1 cellular context compared by ENCODE assay signal in genomic region chr6:42783177-42783875, GRCh38.
TF ChIP-seq lines count a peak whose summit lies in the region.

No MANE protein-coding gene starts in this region.

TF ChIP-seq in HEK293, 187 proteins besides CTCF, POLR2A, EP300 and RAD21 (continued from another document and continues in another):
- TF ChIP-seq ZBTB17 (tag by site-specific recombination; IDR thresholded peaks at IDR 0.05): no peak
- TF ChIP-seq YY1 (tag by site-specific recombination; IDR thresholded peaks at IDR 0.05): peak; percentile 95
- TF ChIP-seq, protein P1, sequence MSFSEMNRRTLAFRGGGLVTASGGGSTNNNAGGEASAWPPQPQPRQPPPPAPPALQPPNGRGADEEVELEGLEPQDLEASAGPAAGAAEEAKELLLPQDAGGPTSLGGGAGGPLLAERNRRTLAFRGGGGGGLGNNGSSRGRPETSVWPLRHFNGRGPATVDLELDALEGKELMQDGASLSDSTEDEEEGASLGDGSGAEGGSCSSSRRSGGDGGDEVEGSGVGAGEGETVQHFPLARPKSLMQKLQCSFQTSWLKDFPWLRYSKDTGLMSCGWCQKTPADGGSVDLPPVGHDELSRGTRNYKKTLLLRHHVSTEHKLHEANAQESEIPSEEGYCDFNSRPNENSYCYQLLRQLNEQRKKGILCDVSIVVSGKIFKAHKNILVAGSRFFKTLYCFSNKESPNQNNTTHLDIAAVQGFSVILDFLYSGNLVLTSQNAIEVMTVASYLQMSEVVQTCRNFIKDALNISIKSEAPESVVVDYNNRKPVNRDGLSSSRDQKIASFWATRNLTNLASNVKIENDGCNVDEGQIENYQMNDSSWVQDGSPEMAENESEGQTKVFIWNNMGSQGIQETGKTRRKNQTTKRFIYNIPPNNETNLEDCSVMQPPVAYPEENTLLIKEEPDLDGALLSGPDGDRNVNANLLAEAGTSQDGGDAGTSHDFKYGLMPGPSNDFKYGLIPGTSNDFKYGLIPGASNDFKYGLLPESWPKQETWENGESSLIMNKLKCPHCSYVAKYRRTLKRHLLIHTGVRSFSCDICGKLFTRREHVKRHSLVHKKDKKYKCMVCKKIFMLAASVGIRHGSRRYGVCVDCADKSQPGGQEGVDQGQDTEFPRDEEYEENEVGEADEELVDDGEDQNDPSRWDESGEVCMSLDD (tag by site-specific recombination; IDR thresholded peaks at IDR 0.05): peak; percentile 98
- TF ChIP-seq ZBTB48 (tag by site-specific recombination; IDR thresholded peaks at IDR 0.05): peak; percentile 23; the same call in 1 of the 2 replicates
- TF ChIP-seq, protein P2, sequence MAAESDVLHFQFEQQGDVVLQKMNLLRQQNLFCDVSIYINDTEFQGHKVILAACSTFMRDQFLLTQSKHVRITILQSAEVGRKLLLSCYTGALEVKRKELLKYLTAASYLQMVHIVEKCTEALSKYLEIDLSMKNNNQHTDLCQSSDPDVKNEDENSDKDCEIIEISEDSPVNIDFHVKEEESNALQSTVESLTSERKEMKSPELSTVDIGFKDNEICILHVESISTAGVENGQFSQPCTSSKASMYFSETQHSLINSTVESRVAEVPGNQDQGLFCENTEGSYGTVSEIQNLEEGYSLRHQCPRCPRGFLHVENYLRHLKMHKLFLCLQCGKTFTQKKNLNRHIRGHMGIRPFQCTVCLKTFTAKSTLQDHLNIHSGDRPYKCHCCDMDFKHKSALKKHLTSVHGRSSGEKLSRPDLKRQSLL (tag by site-specific recombination; IDR thresholded peaks at IDR 0.05): no peak
- TF ChIP-seq ZNF791 (tag by site-specific recombination; IDR thresholded peaks at IDR 0.05): no peak
- TF ChIP-seq ZNF214 (tag by site-specific recombination; IDR thresholded peaks at IDR 0.05; ENCODE audit: borderline replicate concordance): no peak
- TF ChIP-seq ZNF501 (tag by site-specific recombination; IDR thresholded peaks at IDR 0.05): peak; percentile 87
- TF ChIP-seq ZNF677 (tag by site-specific recombination; IDR thresholded peaks at IDR 0.05): peak; percentile 25; the same call in 1 of the 2 replicates
- TF ChIP-seq KLF9 (tag by site-specific recombination; IDR thresholded peaks at IDR 0.05; ENCODE audit: low read depth): peak; percentile 56
- TF ChIP-seq ZNF658 (tag by site-specific recombination; IDR thresholded peaks at IDR 0.05): no peak
- TF ChIP-seq ZNF184 (tag by site-specific recombination; IDR thresholded peaks at IDR 0.05): no peak
- peak; percentile 72; the same call in 1 of the 2 replicates for TF ChIP-seq ZSCAN30 (tag by site-specific recombination; IDR thresholded peaks at IDR 0.05)
- TF ChIP-seq ZNF398 (tag by site-specific recombination; IDR thresholded peaks at IDR 0.05): peak; percentile 95
- peak; percentile 77 for TF ChIP-seq YY2 (tag by site-specific recombination; IDR thresholded peaks at IDR 0.05)
- 0 out of 2 replicates have a peak, but pooled peaks have one; percentile 35 for TF ChIP-seq ZNF626 (tag by site-specific recombination; IDR thresholded peaks at IDR 0.05)
- peak; percentile 87 for TF ChIP-seq ZFP37 (tag by site-specific recombination; IDR thresholded peaks at IDR 0.05)
- peak; percentile 55 for TF ChIP-seq KLF10 (tag by site-specific recombination; IDR thresholded peaks at IDR 0.05)
- TF ChIP-seq ZBTB1 (tag by site-specific recombination; IDR thresholded peaks at IDR 0.05): no peak
- TF ChIP-seq ZNF132 (tag by site-specific recombination; IDR thresholded peaks at IDR 0.05; ENCODE audit: borderline replicate concordance): no peak
- TF ChIP-seq ZNF645 (tag by site-specific recombination; IDR thresholded peaks at IDR 0.05): 0 out of 2 replicates have a peak, but pooled peaks have one; percentile 13
- TF ChIP-seq EGR2 (tag by site-specific recombination; IDR thresholded peaks at IDR 0.05; ENCODE audit: low read depth): peak; percentile 26; the same call in 1 of the 2 replicates
- TF ChIP-seq SCRT2 (tag by site-specific recombination; IDR thresholded peaks at IDR 0.05): peak; percentile 83
- TF ChIP-seq ZNF561 (tag by site-specific recombination; IDR thresholded peaks at IDR 0.05; ENCODE audit: borderline replicate concordance): no peak; the same call in 1 of the 2 replicates
- peak; percentile 96 for TF ChIP-seq ZBTB8A (tag by site-specific recombination; IDR thresholded peaks at IDR 0.05)
- peak; percentile 40; the same call in 1 of the 2 replicates for TF ChIP-seq ZNF76 (tag by site-specific recombination; IDR thresholded peaks at IDR 0.05; ENCODE audit: borderline replicate concordance, low read depth)
- TF ChIP-seq, protein P3, sequence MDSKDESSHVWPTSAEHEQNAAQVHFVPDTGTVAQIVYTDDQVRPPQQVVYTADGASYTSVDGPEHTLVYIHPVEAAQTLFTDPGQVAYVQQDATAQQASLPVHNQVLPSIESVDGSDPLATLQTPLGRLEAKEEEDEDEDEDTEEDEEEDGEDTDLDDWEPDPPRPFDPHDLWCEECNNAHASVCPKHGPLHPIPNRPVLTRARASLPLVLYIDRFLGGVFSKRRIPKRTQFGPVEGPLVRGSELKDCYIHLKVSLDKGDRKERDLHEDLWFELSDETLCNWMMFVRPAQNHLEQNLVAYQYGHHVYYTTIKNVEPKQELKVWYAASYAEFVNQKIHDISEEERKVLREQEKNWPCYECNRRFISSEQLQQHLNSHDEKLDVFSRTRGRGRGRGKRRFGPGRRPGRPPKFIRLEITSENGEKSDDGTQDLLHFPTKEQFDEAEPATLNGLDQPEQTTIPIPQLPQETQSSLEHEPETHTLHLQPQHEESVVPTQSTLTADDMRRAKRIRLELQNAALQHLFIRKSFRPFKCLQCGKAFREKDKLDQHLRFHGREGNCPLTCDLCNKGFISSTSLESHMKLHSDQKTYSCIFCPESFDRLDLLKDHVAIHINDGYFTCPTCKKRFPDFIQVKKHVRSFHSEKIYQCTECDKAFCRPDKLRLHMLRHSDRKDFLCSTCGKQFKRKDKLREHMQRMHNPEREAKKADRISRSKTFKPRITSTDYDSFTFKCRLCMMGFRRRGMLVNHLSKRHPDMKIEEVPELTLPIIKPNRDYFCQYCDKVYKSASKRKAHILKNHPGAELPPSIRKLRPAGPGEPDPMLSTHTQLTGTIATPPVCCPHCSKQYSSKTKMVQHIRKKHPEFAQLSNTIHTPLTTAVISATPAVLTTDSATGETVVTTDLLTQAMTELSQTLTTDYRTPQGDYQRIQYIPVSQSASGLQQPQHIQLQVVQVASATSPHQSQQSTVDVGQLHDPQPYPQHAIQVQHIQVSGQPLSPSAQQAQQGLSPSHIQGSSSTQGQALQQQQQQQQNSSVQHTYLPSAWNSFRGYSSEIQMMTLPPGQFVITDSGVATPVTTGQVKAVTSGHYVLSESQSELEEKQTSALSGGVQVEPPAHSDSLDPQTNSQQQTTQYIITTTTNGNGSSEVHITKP (tag by site-specific recombination; IDR thresholded peaks at IDR 0.05): peak; percentile 40; the same call in 1 of the 2 replicates
- TF ChIP-seq ZNF449 (tag by site-specific recombination; IDR thresholded peaks at IDR 0.05): peak; percentile 81
- TF ChIP-seq KLF1 (tag by site-specific recombination; IDR thresholded peaks at IDR 0.05): peak; percentile 43; the same call in 1 of the 2 replicates
- peak; percentile 94 for TF ChIP-seq PATZ1 (tag by site-specific recombination; IDR thresholded peaks at IDR 0.05)
- TF ChIP-seq KLF7 (tag by site-specific recombination; IDR thresholded peaks at IDR 0.05; ENCODE audit: borderline replicate concordance): peak; percentile 77; the same call in 1 of the 2 replicates
- TF ChIP-seq ZNF843 (tag by site-specific recombination; IDR thresholded peaks at IDR 0.05): 0 out of 2 replicates have a peak, but pooled peaks have one; percentile 11
- TF ChIP-seq ZBTB20 (tag by site-specific recombination; IDR thresholded peaks at IDR 0.05): peak; percentile 78
- 0 out of 2 replicates have a peak, but pooled peaks have one; percentile 23 for TF ChIP-seq WT1 (tag by site-specific recombination; IDR thresholded peaks at IDR 0.05)
- TF ChIP-seq ZNF324 (tag by site-specific recombination; IDR thresholded peaks at IDR 0.05): 0 out of 2 replicates have a peak, but pooled peaks have one; percentile 41
- TF ChIP-seq, protein P4, sequence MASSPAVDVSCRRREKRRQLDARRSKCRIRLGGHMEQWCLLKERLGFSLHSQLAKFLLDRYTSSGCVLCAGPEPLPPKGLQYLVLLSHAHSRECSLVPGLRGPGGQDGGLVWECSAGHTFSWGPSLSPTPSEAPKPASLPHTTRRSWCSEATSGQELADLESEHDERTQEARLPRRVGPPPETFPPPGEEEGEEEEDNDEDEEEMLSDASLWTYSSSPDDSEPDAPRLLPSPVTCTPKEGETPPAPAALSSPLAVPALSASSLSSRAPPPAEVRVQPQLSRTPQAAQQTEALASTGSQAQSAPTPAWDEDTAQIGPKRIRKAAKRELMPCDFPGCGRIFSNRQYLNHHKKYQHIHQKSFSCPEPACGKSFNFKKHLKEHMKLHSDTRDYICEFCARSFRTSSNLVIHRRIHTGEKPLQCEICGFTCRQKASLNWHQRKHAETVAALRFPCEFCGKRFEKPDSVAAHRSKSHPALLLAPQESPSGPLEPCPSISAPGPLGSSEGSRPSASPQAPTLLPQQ (tag by site-specific recombination; IDR thresholded peaks at IDR 0.05): peak; percentile 75
- peak; percentile 47; the same call in 1 of the 2 replicates for TF ChIP-seq ZNF600 (tag by site-specific recombination; IDR thresholded peaks at IDR 0.05)
- TF ChIP-seq HIC1 (tag by site-specific recombination; IDR thresholded peaks at IDR 0.05): 0 out of 2 replicates have a peak, but pooled peaks have one; percentile 40
- TF ChIP-seq GLIS2 (tag by site-specific recombination; IDR thresholded peaks at IDR 0.05): peak; percentile 25; the same call in 1 of the 2 replicates
